ENCODE assay signal across 22 cellular contexts in genomic region chr13:100581504-100581903, GRCh38. TPM values are rescaled to one million over a fixed set of nuclear protein-coding genes. Genes with fewer than 3 reads are reported as not detected.
A peak's percentile ranks its signal among the peaks of the same experiment; 100 is the strongest.
DNase-seq lines count a peak whose midpoint lies in the region; ATAC-seq, FAIRE-seq and TF ChIP-seq lines count a peak whose summit lies in the region.
"Had no signal": no experiment of that assay in that cellular context is flagged by ENCODE, and none has a peak within 500 bp of the region (broad histone marks: within the 10 kb centered on the region; RNA-seq: fewer than 3 reads in every experiment).

No MANE protein-coding gene starts in this region.

- peaks cover 0 to 2% of the 10 kb centered on the region in 2 donors for H3K9me3 Mint-ChIP-seq in activated T-cell treated with anti-CD3 and anti-CD28 coated beads, Interleukin-2, amount 50 U/mL, for 72 hours
- no peaks in the 10 kb centered on the region for H3K9me3 Mint-ChIP-seq in CD4-positive, CD25-positive, alpha-beta regulatory T cell
- peaks cover 3% of the 10 kb centered on the region for H3K9me3 Mint-ChIP-seq in T-helper 2 cell treated with Interferon-gamma antibody and Interleukin-4, amounts not matched to agents 5 μg/mL and 100 μg/mL, for 36 hours

- H3K4me1 Mint-ChIP-seq in activated T-cell treated with anti-CD3 and anti-CD28 coated beads, Interleukin-2, amount 50 U/mL, for 72 hours (ENCODE audit: low read depth) = peaks cover 37% of the 10 kb centered on the region
- H3K4me1 Mint-ChIP-seq in CD4-positive, CD25-positive, alpha-beta regulatory T cell = peaks cover 19 to 42% (median 25%) of the 10 kb centered on the region in 4 donors
- peaks cover 41% of the 10 kb centered on the region for H3K4me1 Mint-ChIP-seq in T-helper 2 cell treated with Interferon-gamma antibody and Interleukin-4, amounts not matched to agents 5 μg/mL and 100 μg/mL, for 36 hours (ENCODE audit: low read depth)
- H3K4me1 Mint-ChIP-seq: B cell had no signal

- DNase-seq in activated T-cell treated with anti-CD3 and anti-CD28 coated beads, Interleukin-2, amount 50 U/mL, for 72 hours = no peak
- DNase-seq in activated T-cell treated with anti-CD3 and anti-CD28 coated beads, Interleukin-2, amount 50 U/mL, for 48 hours = no peak
- peak in 1 of 3 donors; percentile 72 for DNase-seq in CD4-positive, CD25-positive, alpha-beta regulatory T cell
- DNase-seq in T-helper 2 cell treated with Interferon-gamma antibody and Interleukin-4, amounts not matched to agents 5 μg/mL and 100 μg/mL, for 36 hours (ENCODE audit: low spot score) = no peak
- no peak for DNase-seq in bronchial epithelial cell (ENCODE audit: low read depth)
- no peak for DNase-seq in SW480 (ENCODE audit: low spot score)
- DNase-seq in urothelium cell line (ENCODE audit: low spot score) = no peak
- DNase-seq in SIG-M5 treated with dmso at 0.1 percent for 504 hours (lab: John Stamatoyannopoulos, UW; ENCODE audit: unreplicated experiment) = no peak
- DNase-seq: DMS79 treated with DMSO at 0.1 percent for 48 hours, IMR-90, NCI-H1105, NCI-H146, NCI-H2029, NCI-H2227 treated with DMSO at 0.1 percent for 48 hours, NCI-H510A, NCI-H748 treated with DMSO at 0.1 percent for 48 hours, PC-9, RPMI8226 had no signal

- no peak for TF ChIP-seq CTCF in bronchial epithelial cell (IDR thresholded peaks at IDR 0.05; ENCODE audit: insufficient read depth, low read length, severe bottlenecking)

- no peaks in the 10 kb centered on the region for H3K27me3 ChIP-seq in CD4-positive, CD25-positive, alpha-beta regulatory T cell (ENCODE audit: control insufficient read depth, insufficient read depth, low read length)
- H3K27me3 ChIP-seq in bronchial epithelial cell (ENCODE audit: control insufficient read depth, insufficient read depth, low read length) = no peaks in the 10 kb centered on the region

- no peak overlapping the region for H3K27ac ChIP-seq in CD4-positive, CD25-positive, alpha-beta regulatory T cell (ENCODE audit: insufficient read depth, low read length, poor library complexity, severe bottlenecking)
- H3K27ac ChIP-seq: A549, PC-9 had no signal

- peak; percentile 43 to 69 for ATAC-seq in activated T-cell treated with anti-CD3 and anti-CD28 coated beads, Interleukin-2, amount 50 U/mL, for 72 hours (replicated peaks in 1 of 2)
- ATAC-seq in CD4-positive, CD25-positive, alpha-beta regulatory T cell (ENCODE audit: low read depth in 2 of 2) = peak; percentile 45 to 59
- ATAC-seq: A549 had no signal

- FAIRE-seq in bronchial epithelial cell (lab: Jason Lieb, UNC) (peak; percentile 7), urothelium cell line (lab: Jason Lieb, UNC) (no peak)
- FAIRE-seq: A549, H54 had no signal

- no peak overlapping the region for H3K4me3 ChIP-seq in CD4-positive, CD25-positive, alpha-beta regulatory T cell (ENCODE audit: low read depth, low read length)
- H3K4me3 ChIP-seq in bronchial epithelial cell (ENCODE audit: low read depth, low read length) = no peak overlapping the region
- H3K4me3 ChIP-seq: A549, PC-9 had no signal

- H3K27ac Mint-ChIP-seq in activated T-cell treated with anti-CD3 and anti-CD28 coated beads, Interleukin-2, amount 50 U/mL, for 72 hours = no peak overlapping the region
- peak overlapping the region in 1 of 3 donors; percentile 7 for H3K27ac Mint-ChIP-seq in CD4-positive, CD25-positive, alpha-beta regulatory T cell
- peak overlapping the region; percentile 29 for H3K27ac Mint-ChIP-seq in T-helper 2 cell treated with Interferon-gamma antibody and Interleukin-4, amounts not matched to agents 5 μg/mL and 100 μg/mL, for 36 hours
- H3K27ac Mint-ChIP-seq: B cell, CD14-positive monocyte had no signal

- H3K4me1 ChIP-seq in CD4-positive, CD25-positive, alpha-beta regulatory T cell (ENCODE audit: control insufficient read depth, insufficient read depth, low read length, poor library complexity, severe bottlenecking) = peaks cover 8% of the 10 kb centered on the region
- H3K4me1 ChIP-seq: A549 had no signal

- no peak overlapping the region for H3K4me3 Mint-ChIP-seq in activated T-cell treated with anti-CD3 and anti-CD28 coated beads, Interleukin-2, amount 50 U/mL, for 72 hours
- H3K4me3 Mint-ChIP-seq in CD4-positive, CD25-positive, alpha-beta regulatory T cell = peak overlapping the region in 1 of 4 donors; percentile 36
- peak overlapping the region; percentile 14 for H3K4me3 Mint-ChIP-seq in T-helper 2 cell treated with Interferon-gamma antibody and Interleukin-4, amounts not matched to agents 5 μg/mL and 100 μg/mL, for 36 hours
- H3K4me3 Mint-ChIP-seq: B cell, CD14-positive monocyte had no signal

- H3K36me3 ChIP-seq in CD4-positive, CD25-positive, alpha-beta regulatory T cell (ENCODE audit: control insufficient read depth, insufficient read depth, low read length) = peaks cover 29% of the 10 kb centered on the region
- peaks cover 2% of the 10 kb centered on the region for H3K36me3 ChIP-seq in bronchial epithelial cell (ENCODE audit: control insufficient read depth, insufficient read depth, low read length)

- no peaks in the 10 kb centered on the region for H3K27me3 Mint-ChIP-seq in activated T-cell treated with anti-CD3 and anti-CD28 coated beads, Interleukin-2, amount 50 U/mL, for 72 hours (ENCODE audit: low read depth)
- no peaks in the 10 kb centered on the region for H3K27me3 Mint-ChIP-seq in CD4-positive, CD25-positive, alpha-beta regulatory T cell
- no peaks in the 10 kb centered on the region for H3K27me3 Mint-ChIP-seq in T-helper 2 cell treated with Interferon-gamma antibody and Interleukin-4, amounts not matched to agents 5 μg/mL and 100 μg/mL, for 36 hours (ENCODE audit: low read depth)
- H3K27me3 Mint-ChIP-seq: B cell had no signal

- no peaks in the 10 kb centered on the region for H3K36me3 Mint-ChIP-seq in activated T-cell treated with anti-CD3 and anti-CD28 coated beads, Interleukin-2, amount 50 U/mL, for 72 hours (ENCODE audit: insufficient read depth in 2 of 2)
- H3K36me3 Mint-ChIP-seq in CD4-positive, CD25-positive, alpha-beta regulatory T cell = peaks cover 41% of the 10 kb centered on the region
- H3K36me3 Mint-ChIP-seq in T-helper 2 cell treated with Interferon-gamma antibody and Interleukin-4, amounts not matched to agents 5 μg/mL and 100 μg/mL, for 36 hours (ENCODE audit: low read depth) = peaks cover 31% of the 10 kb centered on the region

- H3K9me3 ChIP-seq in CD4-positive, CD25-positive, alpha-beta regulatory T cell (ENCODE audit: control insufficient read depth in 2 of 2, low read length in 2 of 2) = no peaks in the 10 kb centered on the region

RNA-seq across cellular contexts. Expression of gene GGACT, which starts 7.1 kb away (rescaled TPM):
- 10 to 100 TPM in 1 of 2 donors, 1 to 10 TPM in 1; 9.5 to 15.4 TPM for total RNA-seq in activated T-cell treated with anti-CD3 and anti-CD28 coated beads, Interleukin-2, amount 50 U/mL, for 72 hours
- total RNA-seq in CD4-positive, CD25-positive, alpha-beta regulatory T cell = 8.3 TPM
- 10 to 100 TPM in 2 of 4 donors, 1 to 10 TPM in 2; 8.4 to 15.1 (median 10.9) TPM for polyA plus RNA-seq in CD4-positive, CD25-positive, alpha-beta regulatory T cell
- 5.5 and 9.0 TPM in 2 replicates for total RNA-seq in bronchial epithelial cell
